In the genomic region with DNA sequence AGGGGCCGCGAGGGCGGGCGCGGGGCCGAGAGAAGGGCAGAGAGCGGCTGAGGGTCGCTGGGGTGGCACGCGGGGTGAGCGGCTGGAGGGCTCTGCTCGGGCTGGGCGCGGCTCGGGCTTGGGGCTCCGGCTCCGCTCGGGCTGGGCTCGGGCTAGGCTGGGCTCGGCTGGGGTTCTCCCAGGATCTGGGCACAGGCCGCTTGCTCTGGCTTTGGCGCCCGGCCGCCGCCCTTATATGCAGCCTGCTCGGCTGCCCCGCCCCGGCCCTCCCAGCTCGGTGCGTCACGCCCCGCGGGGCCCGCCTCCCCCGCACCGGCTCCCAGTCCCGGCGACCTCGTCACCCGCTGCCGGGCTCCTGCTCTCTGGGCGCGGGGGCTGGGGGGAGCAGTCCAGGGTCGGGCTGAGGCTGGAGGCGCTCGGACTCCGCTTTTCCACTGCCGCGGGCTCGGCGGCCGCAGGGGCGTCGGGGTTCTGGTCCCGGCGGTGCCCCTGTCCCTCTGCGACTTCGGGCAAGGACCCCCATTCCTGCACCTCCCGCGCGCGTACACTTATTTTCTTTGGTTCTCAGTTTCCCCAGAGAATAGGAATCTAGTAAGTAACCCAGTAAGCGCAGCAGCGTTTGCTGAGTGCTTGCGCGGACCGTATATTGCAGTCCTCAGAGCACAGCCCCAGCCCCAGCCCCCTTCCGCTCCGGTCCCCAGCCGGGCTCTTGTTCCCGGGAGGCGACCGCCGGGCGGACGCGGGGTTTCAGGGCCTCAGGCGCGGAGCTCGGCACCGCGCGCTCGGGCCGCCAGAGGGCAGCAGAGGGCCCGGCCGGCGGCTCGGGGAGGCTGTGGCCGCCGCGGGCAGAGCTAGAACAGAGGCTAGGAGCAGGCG, we compare ENCODE assay signal across 1 cellular context.
TF ChIP-seq lines count a peak whose summit lies in the region.

A gene with protein sequence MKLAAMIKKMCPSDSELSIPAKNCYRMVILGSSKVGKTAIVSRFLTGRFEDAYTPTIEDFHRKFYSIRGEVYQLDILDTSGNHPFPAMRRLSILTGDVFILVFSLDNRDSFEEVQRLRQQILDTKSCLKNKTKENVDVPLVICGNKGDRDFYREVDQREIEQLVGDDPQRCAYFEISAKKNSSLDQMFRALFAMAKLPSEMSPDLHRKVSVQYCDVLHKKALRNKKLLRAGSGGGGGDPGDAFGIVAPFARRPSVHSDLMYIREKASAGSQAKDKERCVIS (minus strand): TSS at position 207 of the 876 bp plus-strand sequence. CDS start 214 bp downstream, outside the sequence.

TF ChIP-seq in HepG2, 621 proteins besides CTCF, POLR2A, EP300 and RAD21 (continued from another document and continues in another):
- TF ChIP-seq, protein P1, sequence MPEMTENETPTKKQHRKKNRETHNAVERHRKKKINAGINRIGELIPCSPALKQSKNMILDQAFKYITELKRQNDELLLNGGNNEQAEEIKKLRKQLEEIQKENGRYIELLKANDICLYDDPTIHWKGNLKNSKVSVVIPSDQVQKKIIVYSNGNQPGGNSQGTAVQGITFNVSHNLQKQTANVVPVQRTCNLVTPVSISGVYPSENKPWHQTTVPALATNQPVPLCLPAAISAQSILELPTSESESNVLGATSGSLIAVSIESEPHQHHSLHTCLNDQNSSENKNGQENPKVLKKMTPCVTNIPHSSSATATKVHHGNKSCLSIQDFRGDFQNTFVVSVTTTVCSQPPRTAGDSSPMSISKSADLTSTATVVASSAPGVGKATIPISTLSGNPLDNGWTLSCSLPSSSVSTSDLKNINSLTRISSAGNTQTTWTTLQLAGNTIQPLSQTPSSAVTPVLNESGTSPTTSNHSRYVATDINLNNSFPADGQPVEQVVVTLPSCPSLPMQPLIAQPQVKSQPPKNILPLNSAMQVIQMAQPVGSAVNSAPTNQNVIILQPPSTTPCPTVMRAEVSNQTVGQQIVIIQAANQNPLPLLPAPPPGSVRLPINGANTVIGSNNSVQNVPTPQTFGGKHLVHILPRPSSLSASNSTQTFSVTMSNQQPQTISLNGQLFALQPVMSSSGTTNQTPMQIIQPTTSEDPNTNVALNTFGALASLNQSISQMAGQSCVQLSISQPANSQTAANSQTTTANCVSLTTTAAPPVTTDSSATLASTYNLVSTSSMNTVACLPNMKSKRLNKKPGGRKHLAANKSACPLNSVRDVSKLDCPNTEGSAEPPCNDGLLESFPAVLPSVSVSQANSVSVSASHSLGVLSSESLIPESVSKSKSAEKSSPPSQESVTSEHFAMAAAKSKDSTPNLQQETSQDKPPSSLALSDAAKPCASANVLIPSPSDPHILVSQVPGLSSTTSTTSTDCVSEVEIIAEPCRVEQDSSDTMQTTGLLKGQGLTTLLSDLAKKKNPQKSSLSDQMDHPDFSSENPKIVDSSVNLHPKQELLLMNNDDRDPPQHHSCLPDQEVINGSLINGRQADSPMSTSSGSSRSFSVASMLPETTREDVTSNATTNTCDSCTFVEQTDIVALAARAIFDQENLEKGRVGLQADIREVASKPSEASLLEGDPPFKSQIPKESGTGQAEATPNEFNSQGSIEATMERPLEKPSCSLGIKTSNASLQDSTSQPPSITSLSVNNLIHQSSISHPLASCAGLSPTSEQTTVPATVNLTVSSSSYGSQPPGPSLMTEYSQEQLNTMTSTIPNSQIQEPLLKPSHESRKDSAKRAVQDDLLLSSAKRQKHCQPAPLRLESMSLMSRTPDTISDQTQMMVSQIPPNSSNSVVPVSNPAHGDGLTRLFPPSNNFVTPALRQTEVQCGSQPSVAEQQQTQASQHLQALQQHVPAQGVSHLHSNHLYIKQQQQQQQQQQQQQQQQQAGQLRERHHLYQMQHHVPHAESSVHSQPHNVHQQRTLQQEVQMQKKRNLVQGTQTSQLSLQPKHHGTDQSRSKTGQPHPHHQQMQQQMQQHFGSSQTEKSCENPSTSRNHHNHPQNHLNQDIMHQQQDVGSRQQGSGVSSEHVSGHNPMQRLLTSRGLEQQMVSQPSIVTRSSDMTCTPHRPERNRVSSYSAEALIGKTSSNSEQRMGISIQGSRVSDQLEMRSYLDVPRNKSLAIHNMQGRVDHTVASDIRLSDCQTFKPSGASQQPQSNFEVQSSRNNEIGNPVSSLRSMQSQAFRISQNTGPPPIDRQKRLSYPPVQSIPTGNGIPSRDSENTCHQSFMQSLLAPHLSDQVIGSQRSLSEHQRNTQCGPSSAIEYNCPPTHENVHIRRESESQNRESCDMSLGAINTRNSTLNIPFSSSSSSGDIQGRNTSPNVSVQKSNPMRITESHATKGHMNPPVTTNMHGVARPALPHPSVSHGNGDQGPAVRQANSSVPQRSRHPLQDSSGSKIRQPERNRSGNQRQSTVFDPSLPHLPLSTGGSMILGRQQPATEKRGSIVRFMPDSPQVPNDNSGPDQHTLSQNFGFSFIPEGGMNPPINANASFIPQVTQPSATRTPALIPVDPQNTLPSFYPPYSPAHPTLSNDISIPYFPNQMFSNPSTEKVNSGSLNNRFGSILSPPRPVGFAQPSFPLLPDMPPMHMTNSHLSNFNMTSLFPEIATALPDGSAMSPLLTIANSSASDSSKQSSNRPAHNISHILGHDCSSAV (CRISPR knock-in tag; IDR thresholded peaks at IDR 0.05; ENCODE audit: borderline replicate concordance) = no peak
- TF ChIP-seq, protein P2, sequence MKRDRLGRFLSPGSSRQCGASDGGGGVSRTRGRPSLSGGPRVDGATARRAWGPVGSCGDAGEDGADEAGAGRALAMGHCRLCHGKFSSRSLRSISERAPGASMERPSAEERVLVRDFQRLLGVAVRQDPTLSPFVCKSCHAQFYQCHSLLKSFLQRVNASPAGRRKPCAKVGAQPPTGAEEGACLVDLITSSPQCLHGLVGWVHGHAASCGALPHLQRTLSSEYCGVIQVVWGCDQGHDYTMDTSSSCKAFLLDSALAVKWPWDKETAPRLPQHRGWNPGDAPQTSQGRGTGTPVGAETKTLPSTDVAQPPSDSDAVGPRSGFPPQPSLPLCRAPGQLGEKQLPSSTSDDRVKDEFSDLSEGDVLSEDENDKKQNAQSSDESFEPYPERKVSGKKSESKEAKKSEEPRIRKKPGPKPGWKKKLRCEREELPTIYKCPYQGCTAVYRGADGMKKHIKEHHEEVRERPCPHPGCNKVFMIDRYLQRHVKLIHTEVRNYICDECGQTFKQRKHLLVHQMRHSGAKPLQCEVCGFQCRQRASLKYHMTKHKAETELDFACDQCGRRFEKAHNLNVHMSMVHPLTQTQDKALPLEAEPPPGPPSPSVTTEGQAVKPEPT (CRISPR knock-in tag; IDR thresholded peaks at IDR 0.05; ENCODE audit: low read depth) = no peak
- TF ChIP-seq JARID2 (CRISPR knock-in tag; IDR thresholded peaks at IDR 0.05; ENCODE audit: insufficient replicate concordance) = no peak
- TF ChIP-seq, protein P3, sequence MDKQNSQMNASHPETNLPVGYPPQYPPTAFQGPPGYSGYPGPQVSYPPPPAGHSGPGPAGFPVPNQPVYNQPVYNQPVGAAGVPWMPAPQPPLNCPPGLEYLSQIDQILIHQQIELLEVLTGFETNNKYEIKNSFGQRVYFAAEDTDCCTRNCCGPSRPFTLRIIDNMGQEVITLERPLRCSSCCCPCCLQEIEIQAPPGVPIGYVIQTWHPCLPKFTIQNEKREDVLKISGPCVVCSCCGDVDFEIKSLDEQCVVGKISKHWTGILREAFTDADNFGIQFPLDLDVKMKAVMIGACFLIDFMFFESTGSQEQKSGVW (CRISPR knock-in tag; IDR thresholded peaks at IDR 0.05; ENCODE audit: borderline replicate concordance) = no peak
- TF ChIP-seq ZKSCAN1 (IDR thresholded peaks at IDR 0.05; ENCODE audit: low read length) = no peak
- TF ChIP-seq FLYWCH1 (CRISPR knock-in tag; IDR thresholded peaks at IDR 0.05) = no peak
- no peak for TF ChIP-seq ZNF101 (CRISPR knock-in tag; IDR thresholded peaks at IDR 0.05; ENCODE audit: borderline replicate concordance, low read depth)
- TF ChIP-seq ZNF709 (CRISPR knock-in tag; IDR thresholded peaks at IDR 0.05) = 0 out of 2 replicates have a peak, but pooled peaks have one; percentile 24
- no peak for TF ChIP-seq GTF2F1 (IDR thresholded peaks at IDR 0.05; ENCODE audit: low read length)
- TF ChIP-seq MTF2 (CRISPR knock-in tag; IDR thresholded peaks at IDR 0.05; ENCODE audit: borderline replicate concordance) = no peak
- TF ChIP-seq SP1 (IDR thresholded peaks at IDR 0.05) = no peak
- peak; percentile 66; the same call in 1 of the 2 replicates for TF ChIP-seq SP1 (CRISPR knock-in tag; IDR thresholded peaks at IDR 0.05)
- TF ChIP-seq KDM6A (CRISPR knock-in tag; IDR thresholded peaks at IDR 0.05; ENCODE audit: low read depth) = no peak
- no peak for TF ChIP-seq ZNF260 (CRISPR knock-in tag; IDR thresholded peaks at IDR 0.05; ENCODE audit: borderline replicate concordance, low read depth)
- TF ChIP-seq ZNF598 (CRISPR knock-in tag; IDR thresholded peaks at IDR 0.05; ENCODE audit: borderline replicate concordance) = no peak
- TF ChIP-seq CBX2 (IDR thresholded peaks at IDR 0.05; ENCODE audit: low read depth, low read length) = no peak
- no peak for TF ChIP-seq CBX2 (CRISPR knock-in tag; IDR thresholded peaks at IDR 0.05; ENCODE audit: low read depth)
- TF ChIP-seq ZNF746 (CRISPR knock-in tag; IDR thresholded peaks at IDR 0.05) = no peak
- TF ChIP-seq, protein P4, sequence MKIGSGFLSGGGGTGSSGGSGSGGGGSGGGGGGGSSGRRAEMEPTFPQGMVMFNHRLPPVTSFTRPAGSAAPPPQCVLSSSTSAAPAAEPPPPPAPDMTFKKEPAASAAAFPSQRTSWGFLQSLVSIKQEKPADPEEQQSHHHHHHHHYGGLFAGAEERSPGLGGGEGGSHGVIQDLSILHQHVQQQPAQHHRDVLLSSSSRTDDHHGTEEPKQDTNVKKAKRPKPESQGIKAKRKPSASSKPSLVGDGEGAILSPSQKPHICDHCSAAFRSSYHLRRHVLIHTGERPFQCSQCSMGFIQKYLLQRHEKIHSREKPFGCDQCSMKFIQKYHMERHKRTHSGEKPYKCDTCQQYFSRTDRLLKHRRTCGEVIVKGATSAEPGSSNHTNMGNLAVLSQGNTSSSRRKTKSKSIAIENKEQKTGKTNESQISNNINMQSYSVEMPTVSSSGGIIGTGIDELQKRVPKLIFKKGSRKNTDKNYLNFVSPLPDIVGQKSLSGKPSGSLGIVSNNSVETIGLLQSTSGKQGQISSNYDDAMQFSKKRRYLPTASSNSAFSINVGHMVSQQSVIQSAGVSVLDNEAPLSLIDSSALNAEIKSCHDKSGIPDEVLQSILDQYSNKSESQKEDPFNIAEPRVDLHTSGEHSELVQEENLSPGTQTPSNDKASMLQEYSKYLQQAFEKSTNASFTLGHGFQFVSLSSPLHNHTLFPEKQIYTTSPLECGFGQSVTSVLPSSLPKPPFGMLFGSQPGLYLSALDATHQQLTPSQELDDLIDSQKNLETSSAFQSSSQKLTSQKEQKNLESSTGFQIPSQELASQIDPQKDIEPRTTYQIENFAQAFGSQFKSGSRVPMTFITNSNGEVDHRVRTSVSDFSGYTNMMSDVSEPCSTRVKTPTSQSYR (CRISPR knock-in tag; IDR thresholded peaks at IDR 0.05; ENCODE audit: borderline replicate concordance) = no peak
- TF ChIP-seq, protein P5, sequence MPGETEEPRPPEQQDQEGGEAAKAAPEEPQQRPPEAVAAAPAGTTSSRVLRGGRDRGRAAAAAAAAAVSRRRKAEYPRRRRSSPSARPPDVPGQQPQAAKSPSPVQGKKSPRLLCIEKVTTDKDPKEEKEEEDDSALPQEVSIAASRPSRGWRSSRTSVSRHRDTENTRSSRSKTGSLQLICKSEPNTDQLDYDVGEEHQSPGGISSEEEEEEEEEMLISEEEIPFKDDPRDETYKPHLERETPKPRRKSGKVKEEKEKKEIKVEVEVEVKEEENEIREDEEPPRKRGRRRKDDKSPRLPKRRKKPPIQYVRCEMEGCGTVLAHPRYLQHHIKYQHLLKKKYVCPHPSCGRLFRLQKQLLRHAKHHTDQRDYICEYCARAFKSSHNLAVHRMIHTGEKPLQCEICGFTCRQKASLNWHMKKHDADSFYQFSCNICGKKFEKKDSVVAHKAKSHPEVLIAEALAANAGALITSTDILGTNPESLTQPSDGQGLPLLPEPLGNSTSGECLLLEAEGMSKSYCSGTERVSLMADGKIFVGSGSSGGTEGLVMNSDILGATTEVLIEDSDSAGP (CRISPR knock-in tag; IDR thresholded peaks at IDR 0.05; ENCODE audit: borderline replicate concordance) = peak; percentile 64; the same call in 1 of the 2 replicates
- no peak for TF ChIP-seq PHB2 (IDR thresholded peaks at IDR 0.05; ENCODE audit: partially characterized antibody)
- TF ChIP-seq RBM39 (IDR thresholded peaks at IDR 0.05; ENCODE audit: low read depth, low read length, poor library complexity, severe bottlenecking) = peak; percentile 38
- TF ChIP-seq ZNF235 (CRISPR knock-in tag; IDR thresholded peaks at IDR 0.05; ENCODE audit: borderline replicate concordance) = no peak
- TF ChIP-seq SOX6 (IDR thresholded peaks at IDR 0.05) = no peak
- peak; percentile 15 for TF ChIP-seq SOX6 (CRISPR knock-in tag; IDR thresholded peaks at IDR 0.05)
- TF ChIP-seq, protein P6, sequence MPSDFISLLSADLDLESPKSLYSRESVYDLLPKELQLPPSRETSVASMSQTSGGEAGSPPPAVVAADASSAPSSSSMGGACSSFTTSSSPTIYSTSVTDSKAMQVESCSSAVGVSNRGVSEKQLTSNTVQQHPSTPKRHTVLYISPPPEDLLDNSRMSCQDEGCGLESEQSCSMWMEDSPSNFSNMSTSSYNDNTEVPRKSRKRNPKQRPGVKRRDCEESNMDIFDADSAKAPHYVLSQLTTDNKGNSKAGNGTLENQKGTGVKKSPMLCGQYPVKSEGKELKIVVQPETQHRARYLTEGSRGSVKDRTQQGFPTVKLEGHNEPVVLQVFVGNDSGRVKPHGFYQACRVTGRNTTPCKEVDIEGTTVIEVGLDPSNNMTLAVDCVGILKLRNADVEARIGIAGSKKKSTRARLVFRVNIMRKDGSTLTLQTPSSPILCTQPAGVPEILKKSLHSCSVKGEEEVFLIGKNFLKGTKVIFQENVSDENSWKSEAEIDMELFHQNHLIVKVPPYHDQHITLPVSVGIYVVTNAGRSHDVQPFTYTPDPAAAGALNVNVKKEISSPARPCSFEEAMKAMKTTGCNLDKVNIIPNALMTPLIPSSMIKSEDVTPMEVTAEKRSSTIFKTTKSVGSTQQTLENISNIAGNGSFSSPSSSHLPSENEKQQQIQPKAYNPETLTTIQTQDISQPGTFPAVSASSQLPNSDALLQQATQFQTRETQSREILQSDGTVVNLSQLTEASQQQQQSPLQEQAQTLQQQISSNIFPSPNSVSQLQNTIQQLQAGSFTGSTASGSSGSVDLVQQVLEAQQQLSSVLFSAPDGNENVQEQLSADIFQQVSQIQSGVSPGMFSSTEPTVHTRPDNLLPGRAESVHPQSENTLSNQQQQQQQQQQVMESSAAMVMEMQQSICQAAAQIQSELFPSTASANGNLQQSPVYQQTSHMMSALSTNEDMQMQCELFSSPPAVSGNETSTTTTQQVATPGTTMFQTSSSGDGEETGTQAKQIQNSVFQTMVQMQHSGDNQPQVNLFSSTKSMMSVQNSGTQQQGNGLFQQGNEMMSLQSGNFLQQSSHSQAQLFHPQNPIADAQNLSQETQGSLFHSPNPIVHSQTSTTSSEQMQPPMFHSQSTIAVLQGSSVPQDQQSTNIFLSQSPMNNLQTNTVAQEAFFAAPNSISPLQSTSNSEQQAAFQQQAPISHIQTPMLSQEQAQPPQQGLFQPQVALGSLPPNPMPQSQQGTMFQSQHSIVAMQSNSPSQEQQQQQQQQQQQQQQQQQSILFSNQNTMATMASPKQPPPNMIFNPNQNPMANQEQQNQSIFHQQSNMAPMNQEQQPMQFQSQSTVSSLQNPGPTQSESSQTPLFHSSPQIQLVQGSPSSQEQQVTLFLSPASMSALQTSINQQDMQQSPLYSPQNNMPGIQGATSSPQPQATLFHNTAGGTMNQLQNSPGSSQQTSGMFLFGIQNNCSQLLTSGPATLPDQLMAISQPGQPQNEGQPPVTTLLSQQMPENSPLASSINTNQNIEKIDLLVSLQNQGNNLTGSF (CRISPR knock-in tag; IDR thresholded peaks at IDR 0.05) = no peak
- TF ChIP-seq CENPT (CRISPR knock-in tag; IDR thresholded peaks at IDR 0.05; ENCODE audit: low read depth) = no peak
